ENCODE assay signal across 8 cellular contexts in genomic region chr7:76234931-76235441, GRCh38. TPM values are rescaled to one million over a fixed set of nuclear protein-coding genes. Genes with fewer than 3 reads are reported as not detected.
DNase-seq lines count a peak whose midpoint lies in the region; ATAC-seq and TF ChIP-seq lines count a peak whose summit lies in the region.

No MANE protein-coding gene starts in this region.

- no peak overlapping the region for H2AFZ ChIP-seq in GM23338

- no peaks in the 10 kb centered on the region for H4K20me1 ChIP-seq in GM23338 (replicated peaks; ENCODE audit: insufficient read depth)

- ATAC-seq in GM23338: peak; percentile 80
- ATAC-seq in stimulated activated naive B cell treated with anti-CD40 and anti-IgM and Interleukin-4, amounts not matched to agents 10 μg/mL and 1 μg/mL and 100 μg/mL, for 72 hours (replicated peaks): peak; percentile 92 to 93
- ATAC-seq in GM18520 (IDR thresholded peaks at IDR 0.05; ENCODE audit: unreplicated experiment): no peak

- TF ChIP-seq CTCF in GM23338 (conservative IDR thresholded peaks at IDR 0.05; ENCODE audit: low read depth in 2 of 2) (no peak), esophagus muscularis mucosa (IDR thresholded peaks at IDR 0.05) (no peak), nephron (IDR thresholded peaks at IDR 0.05; ENCODE audit: unreplicated experiment in 3 of 3) (no peak)

- H3K9me2 ChIP-seq in GM23338 (ENCODE audit: insufficient read depth): no peaks in the 10 kb centered on the region

- H3K4me2 ChIP-seq in GM23338: peak overlapping the region; percentile 90

- peaks cover 55% of the 10 kb centered on the region for H3K4me1 ChIP-seq in GM23338 (ENCODE audit: insufficient read depth)
- H3K4me1 ChIP-seq in esophagus muscularis mucosa: peaks cover 4 to 10% (median 9%) of the 10 kb centered on the region in 4 donors

- H3K36me3 ChIP-seq in GM23338 (ENCODE audit: insufficient read depth) (no peaks in the 10 kb centered on the region), esophagus muscularis mucosa (no peaks in the 10 kb centered on the region)

- no peak for TF ChIP-seq POLR2A in esophagus muscularis mucosa (IDR thresholded peaks at IDR 0.05; ENCODE audit: low read depth)

- H3K27ac Mint-ChIP-seq in GM23338: no peak overlapping the region; the same call in 1 of the 2 replicates
- H3K27ac Mint-ChIP-seq in nephron: no peak overlapping the region
- no peak overlapping the region for H3K27ac Mint-ChIP-seq in stimulated activated naive B cell treated with anti-CD40 and anti-IgM and Interleukin-4, amounts not matched to agents 10 μg/mL and 1 μg/mL and 100 μg/mL, for 72 hours

- H3K9me3 ChIP-seq in esophagus muscularis mucosa: no peaks in the 10 kb centered on the region

- H3K27me3 Mint-ChIP-seq in GM23338 (ENCODE audit: insufficient read depth, low read depth, poor library complexity): peaks cover 35% of the 10 kb centered on the region
- peaks cover 72% of the 10 kb centered on the region for H3K27me3 Mint-ChIP-seq in nephron (ENCODE audit: low read depth)
- peaks cover 69 to 82% of the 10 kb centered on the region in 2 donors for H3K27me3 Mint-ChIP-seq in stimulated activated naive B cell treated with anti-CD40 and anti-IgM and Interleukin-4, amounts not matched to agents 10 μg/mL and 1 μg/mL and 100 μg/mL, for 72 hours

- 6% methylated on average over 17 of the region's 48 CpGs for WGBS in esophagus muscularis mucosa

- H3K9me3 Mint-ChIP-seq in GM23338 (no peaks in the 10 kb centered on the region), nephron (no peaks in the 10 kb centered on the region)
- H3K9me3 Mint-ChIP-seq in stimulated activated naive B cell treated with anti-CD40 and anti-IgM and Interleukin-4, amounts not matched to agents 10 μg/mL and 1 μg/mL and 100 μg/mL, for 72 hours: peaks cover 2 to 5% of the 10 kb centered on the region in 2 donors

- peak overlapping the region; percentile 69 for H3K4me3 Mint-ChIP-seq in GM23338
- H3K4me3 Mint-ChIP-seq in nephron: peak overlapping the region; percentile 56 to 66 (median 63)
- peak overlapping the region; percentile 68 to 71 for H3K4me3 Mint-ChIP-seq in stimulated activated naive B cell treated with anti-CD40 and anti-IgM and Interleukin-4, amounts not matched to agents 10 μg/mL and 1 μg/mL and 100 μg/mL, for 72 hours

- H3K4me3 ChIP-seq in GM23338 (peak overlapping the region; percentile 71), esophagus muscularis mucosa (peak overlapping the region; percentile 23 to 45 (median 39))

- DNase-seq in Ammon's horn (ENCODE audit: low spot score): peak; percentile 80
- DNase-seq in GM23338 (ENCODE audit: low spot score): peak; percentile 91
- peak; percentile 83 to 92 for DNase-seq in NOMO-1 (lab: John Stamatoyannopoulos, UW; ENCODE audit: unreplicated experiment in 2 of 2)
- peak; percentile 92 to 93 for DNase-seq in activated T-cell treated with anti-CD3 and anti-CD28 coated beads, Interleukin-2, amount 50 U/mL, for 48 hours
- no peak for DNase-seq in esophagus muscularis mucosa (ENCODE audit: extremely low spot score)
- peak; percentile 63 for DNase-seq in stimulated activated naive B cell treated with anti-CD40 and anti-IgM and Interleukin-4, amounts not matched to agents 10 μg/mL and 1 μg/mL and 100 μg/mL, for 72 hours

- H3F3A ChIP-seq in GM23338 (replicated peaks; ENCODE audit: low read depth): peaks cover 31% of the 10 kb centered on the region

- peak overlapping the region; percentile 84 for H3K27ac ChIP-seq in GM23338 (ENCODE audit: low read depth)
- H3K27ac ChIP-seq in esophagus muscularis mucosa (replicated peaks in 1 of 4): no peak overlapping the region

- H3K4me1 Mint-ChIP-seq in GM23338: peaks cover 63% of the 10 kb centered on the region
- H3K4me1 Mint-ChIP-seq in nephron: peaks cover 5% of the 10 kb centered on the region
- H3K4me1 Mint-ChIP-seq in stimulated activated naive B cell treated with anti-CD40 and anti-IgM and Interleukin-4, amounts not matched to agents 10 μg/mL and 1 μg/mL and 100 μg/mL, for 72 hours: peaks cover 0 to 8% of the 10 kb centered on the region in 2 donors

- no peak for TF ChIP-seq EP300 in esophagus muscularis mucosa (IDR thresholded peaks at IDR 0.05)

- no peaks in the 10 kb centered on the region for H3K36me3 Mint-ChIP-seq in GM23338 (ENCODE audit: low read depth)
- no peaks in the 10 kb centered on the region for H3K36me3 Mint-ChIP-seq in nephron (ENCODE audit: low read depth)
- peaks cover 0 to 3% of the 10 kb centered on the region in 2 donors for H3K36me3 Mint-ChIP-seq in stimulated activated naive B cell treated with anti-CD40 and anti-IgM and Interleukin-4, amounts not matched to agents 10 μg/mL and 1 μg/mL and 100 μg/mL, for 72 hours

- intact Hi-C loops in esophagus muscularis mucosa (cut with DNase I): no loop called here

- H3K27me3 ChIP-seq in GM23338 (ENCODE audit: insufficient read depth) (no peaks in the 10 kb centered on the region), esophagus muscularis mucosa (peaks cover 0 to 87% (median 31%) of the 10 kb centered on the region in 4 donors)

- no peaks in the 10 kb centered on the region; the same call in 1 of the 2 replicates for H3K79me2 ChIP-seq in GM23338 (replicated peaks; ENCODE audit: insufficient read depth)

TF ChIP-seq in GM23338, 12 proteins besides CTCF, POLR2A, EP300 and RAD21:
- no peak for TF ChIP-seq STAT1 (IDR thresholded peaks at IDR 0.05; ENCODE audit: unreplicated experiment)
- TF ChIP-seq EZH2 (IDR thresholded peaks at IDR 0.05; ENCODE audit: low read depth, unreplicated experiment): no peak
- no peak for TF ChIP-seq ETS1 (IDR thresholded peaks at IDR 0.05)
- TF ChIP-seq JUNB (IDR thresholded peaks at IDR 0.05; ENCODE audit: unreplicated experiment): no peak
- peak; percentile 29; the same call in 1 of the 2 replicates for TF ChIP-seq CREB1 (CRISPR knock-in tag; IDR thresholded peaks at IDR 0.05; ENCODE audit: low read depth)
- TF ChIP-seq ZNF114 (CRISPR knock-in tag; IDR thresholded peaks at IDR 0.05): no peak
- peak; percentile 99 for TF ChIP-seq POLR2AphosphoS5 (IDR thresholded peaks at IDR 0.05; ENCODE audit: low read depth)

RNA-seq across cellular contexts. Expression of gene SRRM3, which starts 33.3 kb away (rescaled TPM):
- 9.2 and 13.8 TPM in 2 replicates for total RNA-seq in GM23338 (2014; rRNA removed; shearing (Covaris generic))
- 8.2 and 8.6 TPM in 2 replicates for polyA plus RNA-seq in GM23338 (2016; fragmentation: Nextera tagmentation; extraction: Ambion mirVana)
- total RNA-seq in esophagus muscularis mucosa: 1 to 10 TPM; 2.1 to 4.9 (median 2.7) TPM
